10 cellular contexts compared by ENCODE assay signal in the genomic region with DNA sequence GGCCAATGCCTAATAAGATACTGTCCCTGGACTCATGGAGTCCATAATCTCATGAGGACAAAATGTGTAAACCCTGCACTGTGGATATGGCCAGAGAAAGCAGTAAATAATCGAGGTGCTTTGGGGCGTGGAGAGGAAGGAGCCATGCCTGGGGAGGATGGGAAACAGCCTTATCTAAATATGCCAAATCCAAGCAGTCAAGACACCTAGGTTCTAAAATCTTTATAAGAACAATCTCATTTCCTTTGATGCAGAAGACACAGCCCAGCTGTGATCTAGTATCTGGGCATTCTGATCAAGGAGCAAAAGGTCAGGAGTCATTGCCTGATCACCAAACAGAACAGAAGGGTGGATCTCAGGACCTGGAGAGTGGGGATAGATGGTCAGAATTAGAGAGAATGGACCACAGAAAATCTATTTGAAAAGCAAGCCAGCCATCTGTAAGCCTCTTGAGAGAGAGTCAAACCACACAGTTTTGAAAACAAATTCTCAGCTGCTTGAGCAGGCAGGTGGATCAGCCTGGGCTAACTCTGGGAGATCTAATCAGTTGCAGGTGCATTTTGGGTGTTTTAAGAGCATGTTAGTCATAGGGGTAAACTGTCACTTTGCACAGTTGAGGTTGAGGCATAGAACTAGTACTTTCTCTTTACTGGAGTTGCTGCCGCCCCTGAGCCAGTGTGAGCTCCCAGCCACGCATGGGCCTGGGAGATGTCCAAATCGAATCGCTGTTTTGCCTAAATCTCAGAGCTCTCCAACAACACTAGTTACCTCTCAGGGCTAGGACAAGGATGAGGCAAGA.
DNase-seq lines count a peak whose midpoint lies in the region; ATAC-seq lines count a peak whose summit lies in the region.
"Had no signal": no experiment of that assay in that cellular context is flagged by ENCODE, and none has a peak within 500 bp of the region (broad histone marks: within the 10 kb centered on the region; RNA-seq: fewer than 3 reads in every experiment).

No MANE protein-coding gene starts in this region.

- CTCF ChIA-PET in CD8-positive, alpha-beta memory T cell (lab: Charles Lee) = interaction anchor here (1.2 to 1.7 kb wide), 3 partner anchors 10 to 63 kb away, joined by 3 to 4 read pairs (median 4); no protein-coding TSS in a partner anchor
- CTCF ChIA-PET in activated CD4-positive, alpha-beta T cell treated with anti-CD3 and anti-CD28 coated beads, Interleukin-2, amount 10 ng/mL, durations not matched to agents 7 days and 5 days (lab: Charles Lee) = interaction anchor here (0.6 to 1.4 kb wide), 5 partner anchors 18 to 377 kb away, joined by 3 read pairs; no protein-coding TSS in a partner anchor

- DNase-seq in CD8-positive, alpha-beta memory T cell = peak in 2 of 5 donors; percentile 29 to 62
- DNase-seq in activated CD4-positive, alpha-beta T cell treated with anti-CD3 and anti-CD28 coated beads, Interleukin-2, amount 10 ng/mL, durations not matched to agents 7 days and 5 days = peak; percentile 35
- no peak for DNase-seq in COLO829 (ENCODE audit: low spot score)
- no peak for DNase-seq in HPDE6-E6E7 (ENCODE audit: extremely low spot score)
- no peak for DNase-seq in GF-D8 (lab: John Stamatoyannopoulos, UW)
- no peak for DNase-seq in activated CD8-positive, alpha-beta memory T cell treated with anti-CD3 and anti-CD28 coated beads, Interleukin-2, amount 50 U/mL, for 48 hours
- DNase-seq: naive B cell, NCI-H1694 treated with DMSO at 0.1 percent for 48 hours had no signal

- peaks cover 12 to 37% (median 13%) of the 10 kb centered on the region in 3 donors for H3K4me1 Mint-ChIP-seq in CD8-positive, alpha-beta memory T cell
- peaks cover 14% of the 10 kb centered on the region for H3K4me1 Mint-ChIP-seq in activated CD4-positive, alpha-beta T cell treated with anti-CD3 and anti-CD28 coated beads, Interleukin-2, amount 10 ng/mL, durations not matched to agents 7 days and 5 days

- no peaks in the 10 kb centered on the region for H3K9me3 Mint-ChIP-seq in CD8-positive, alpha-beta memory T cell
- no peaks in the 10 kb centered on the region for H3K9me3 Mint-ChIP-seq in activated CD4-positive, alpha-beta T cell treated with anti-CD3 and anti-CD28 coated beads, Interleukin-2, amount 10 ng/mL, durations not matched to agents 7 days and 5 days
- H3K9me3 Mint-ChIP-seq: naive B cell had no signal

- peak overlapping the region in 1 of 7 donors; percentile 56 for H3K4me3 Mint-ChIP-seq in CD8-positive, alpha-beta memory T cell
- no peak overlapping the region for H3K4me3 Mint-ChIP-seq in activated CD4-positive, alpha-beta T cell treated with anti-CD3 and anti-CD28 coated beads, Interleukin-2, amount 10 ng/mL, durations not matched to agents 7 days and 5 days
- H3K4me3 Mint-ChIP-seq: naive B cell had no signal

- H3K36me3 Mint-ChIP-seq in CD8-positive, alpha-beta memory T cell = no peaks in the 10 kb centered on the region
- no peaks in the 10 kb centered on the region for H3K36me3 Mint-ChIP-seq in activated CD4-positive, alpha-beta T cell treated with anti-CD3 and anti-CD28 coated beads, Interleukin-2, amount 10 ng/mL, durations not matched to agents 7 days and 5 days (ENCODE audit: low read depth)
- H3K36me3 Mint-ChIP-seq: naive B cell had no signal

- H3K4me3 ChIP-seq in CD8-positive, alpha-beta memory T cell (ENCODE audit: low read length) = no peak overlapping the region

- peaks cover 8% of the 10 kb centered on the region for H3K4me1 ChIP-seq in CD8-positive, alpha-beta memory T cell (ENCODE audit: insufficient read depth, low read length)

- H3K27ac ChIP-seq in CD8-positive, alpha-beta memory T cell (ENCODE audit: low read depth, low read length) = no peak overlapping the region

- H3K9me3 ChIP-seq in CD8-positive, alpha-beta memory T cell (ENCODE audit: low read length) = no peaks in the 10 kb centered on the region

- H3K27me3 ChIP-seq in CD8-positive, alpha-beta memory T cell (ENCODE audit: insufficient read depth, low read length, poor library complexity, severe bottlenecking) = no peaks in the 10 kb centered on the region

- H3K27ac Mint-ChIP-seq in CD8-positive, alpha-beta memory T cell = peak overlapping the region; percentile 40 to 93 (median 85)
- H3K27ac Mint-ChIP-seq in activated CD4-positive, alpha-beta T cell treated with anti-CD3 and anti-CD28 coated beads, Interleukin-2, amount 10 ng/mL, durations not matched to agents 7 days and 5 days = peak overlapping the region; percentile 77

- ATAC-seq in GM19043 (IDR thresholded peaks at IDR 0.05; ENCODE audit: low read depth, unreplicated experiment) = peak; percentile 81
- peak; percentile 73 for ATAC-seq in HG03060 (IDR thresholded peaks at IDR 0.05; ENCODE audit: low read depth, unreplicated experiment)

- POLR2A ChIA-PET in CD8-positive, alpha-beta memory T cell (lab: Charles Lee) = interaction anchor here (1.0 kb wide), 1 partner anchor 8 kb away, joined by 3 read pairs; no protein-coding TSS in a partner anchor
- POLR2A ChIA-PET in activated CD4-positive, alpha-beta T cell treated with anti-CD3 and anti-CD28 coated beads, Interleukin-2, amount 10 ng/mL, durations not matched to agents 7 days and 5 days (lab: Charles Lee) = no interaction called here

- peaks cover 0 to 9% of the 10 kb centered on the region in 2 donors for H3K27me3 Mint-ChIP-seq in CD8-positive, alpha-beta memory T cell
- peaks cover 2% of the 10 kb centered on the region for H3K27me3 Mint-ChIP-seq in activated CD4-positive, alpha-beta T cell treated with anti-CD3 and anti-CD28 coated beads, Interleukin-2, amount 10 ng/mL, durations not matched to agents 7 days and 5 days

- H3K36me3 ChIP-seq in CD8-positive, alpha-beta memory T cell (ENCODE audit: insufficient read depth, low read length) = no peaks in the 10 kb centered on the region
